ENCODE assay signal across 1 cellular context in the genomic region with DNA sequence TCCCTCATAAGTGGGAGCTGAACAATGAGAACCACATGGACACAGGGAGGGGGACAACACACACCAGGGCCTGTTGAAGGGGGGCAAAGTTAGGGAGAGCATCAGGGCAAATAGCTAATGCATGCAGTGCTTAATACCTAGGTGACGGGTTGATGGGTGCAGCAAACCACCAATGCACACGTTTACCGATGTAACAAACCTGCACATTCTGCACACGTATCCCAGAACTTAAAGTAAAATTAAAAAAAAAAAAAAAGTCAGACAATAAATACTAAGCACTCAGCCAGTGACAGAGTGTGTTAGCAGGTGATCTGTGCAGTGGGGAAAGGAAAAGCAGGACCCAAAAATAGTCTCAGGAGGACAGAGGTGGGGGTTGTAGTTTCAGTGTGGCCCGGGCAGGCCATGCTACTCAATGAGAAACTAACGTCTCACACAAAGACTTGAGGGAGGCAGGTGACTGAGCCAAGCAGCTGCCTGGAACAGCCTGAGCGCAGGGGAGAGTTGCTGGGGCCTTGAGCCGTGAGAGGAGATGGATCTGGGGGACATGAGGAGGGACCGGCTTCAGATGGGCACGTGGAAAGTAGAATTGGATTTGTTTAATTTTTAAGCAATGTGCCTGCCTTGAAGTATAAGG.
TF ChIP-seq lines count a peak whose summit lies in the region.

No MANE protein-coding gene starts in this region.

TF ChIP-seq in WTC11, 78 proteins besides CTCF, POLR2A, EP300 and RAD21 (continued from another document):
- TF ChIP-seq, protein P1, sequence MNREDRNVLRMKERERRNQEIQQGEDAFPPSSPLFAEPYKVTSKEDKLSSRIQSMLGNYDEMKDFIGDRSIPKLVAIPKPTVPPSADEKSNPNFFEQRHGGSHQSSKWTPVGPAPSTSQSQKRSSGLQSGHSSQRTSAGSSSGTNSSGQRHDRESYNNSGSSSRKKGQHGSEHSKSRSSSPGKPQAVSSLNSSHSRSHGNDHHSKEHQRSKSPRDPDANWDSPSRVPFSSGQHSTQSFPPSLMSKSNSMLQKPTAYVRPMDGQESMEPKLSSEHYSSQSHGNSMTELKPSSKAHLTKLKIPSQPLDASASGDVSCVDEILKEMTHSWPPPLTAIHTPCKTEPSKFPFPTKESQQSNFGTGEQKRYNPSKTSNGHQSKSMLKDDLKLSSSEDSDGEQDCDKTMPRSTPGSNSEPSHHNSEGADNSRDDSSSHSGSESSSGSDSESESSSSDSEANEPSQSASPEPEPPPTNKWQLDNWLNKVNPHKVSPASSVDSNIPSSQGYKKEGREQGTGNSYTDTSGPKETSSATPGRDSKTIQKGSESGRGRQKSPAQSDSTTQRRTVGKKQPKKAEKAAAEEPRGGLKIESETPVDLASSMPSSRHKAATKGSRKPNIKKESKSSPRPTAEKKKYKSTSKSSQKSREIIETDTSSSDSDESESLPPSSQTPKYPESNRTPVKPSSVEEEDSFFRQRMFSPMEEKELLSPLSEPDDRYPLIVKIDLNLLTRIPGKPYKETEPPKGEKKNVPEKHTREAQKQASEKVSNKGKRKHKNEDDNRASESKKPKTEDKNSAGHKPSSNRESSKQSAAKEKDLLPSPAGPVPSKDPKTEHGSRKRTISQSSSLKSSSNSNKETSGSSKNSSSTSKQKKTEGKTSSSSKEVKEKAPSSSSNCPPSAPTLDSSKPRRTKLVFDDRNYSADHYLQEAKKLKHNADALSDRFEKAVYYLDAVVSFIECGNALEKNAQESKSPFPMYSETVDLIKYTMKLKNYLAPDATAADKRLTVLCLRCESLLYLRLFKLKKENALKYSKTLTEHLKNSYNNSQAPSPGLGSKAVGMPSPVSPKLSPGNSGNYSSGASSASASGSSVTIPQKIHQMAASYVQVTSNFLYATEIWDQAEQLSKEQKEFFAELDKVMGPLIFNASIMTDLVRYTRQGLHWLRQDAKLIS (CRISPR knock-in tag; IDR thresholded peaks at IDR 0.05; ENCODE audit: borderline replicate concordance) = no peak
- TF ChIP-seq JAZF1 (CRISPR knock-in tag; IDR thresholded peaks at IDR 0.05) = no peak
- TF ChIP-seq RORB (CRISPR knock-in tag; IDR thresholded peaks at IDR 0.05) = no peak
- TF ChIP-seq RELA (CRISPR knock-in tag; IDR thresholded peaks at IDR 0.05; ENCODE audit: borderline replicate concordance) = no peak
- no peak for TF ChIP-seq ZNF317 (CRISPR knock-in tag; IDR thresholded peaks at IDR 0.05; ENCODE audit: borderline replicate concordance, low read depth)
- TF ChIP-seq, protein P2, sequence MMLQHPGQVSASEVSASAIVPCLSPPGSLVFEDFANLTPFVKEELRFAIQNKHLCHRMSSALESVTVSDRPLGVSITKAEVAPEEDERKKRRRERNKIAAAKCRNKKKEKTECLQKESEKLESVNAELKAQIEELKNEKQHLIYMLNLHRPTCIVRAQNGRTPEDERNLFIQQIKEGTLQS (CRISPR knock-in tag; conservative IDR thresholded peaks at IDR 0.05) = no peak
